In the genomic region with DNA sequence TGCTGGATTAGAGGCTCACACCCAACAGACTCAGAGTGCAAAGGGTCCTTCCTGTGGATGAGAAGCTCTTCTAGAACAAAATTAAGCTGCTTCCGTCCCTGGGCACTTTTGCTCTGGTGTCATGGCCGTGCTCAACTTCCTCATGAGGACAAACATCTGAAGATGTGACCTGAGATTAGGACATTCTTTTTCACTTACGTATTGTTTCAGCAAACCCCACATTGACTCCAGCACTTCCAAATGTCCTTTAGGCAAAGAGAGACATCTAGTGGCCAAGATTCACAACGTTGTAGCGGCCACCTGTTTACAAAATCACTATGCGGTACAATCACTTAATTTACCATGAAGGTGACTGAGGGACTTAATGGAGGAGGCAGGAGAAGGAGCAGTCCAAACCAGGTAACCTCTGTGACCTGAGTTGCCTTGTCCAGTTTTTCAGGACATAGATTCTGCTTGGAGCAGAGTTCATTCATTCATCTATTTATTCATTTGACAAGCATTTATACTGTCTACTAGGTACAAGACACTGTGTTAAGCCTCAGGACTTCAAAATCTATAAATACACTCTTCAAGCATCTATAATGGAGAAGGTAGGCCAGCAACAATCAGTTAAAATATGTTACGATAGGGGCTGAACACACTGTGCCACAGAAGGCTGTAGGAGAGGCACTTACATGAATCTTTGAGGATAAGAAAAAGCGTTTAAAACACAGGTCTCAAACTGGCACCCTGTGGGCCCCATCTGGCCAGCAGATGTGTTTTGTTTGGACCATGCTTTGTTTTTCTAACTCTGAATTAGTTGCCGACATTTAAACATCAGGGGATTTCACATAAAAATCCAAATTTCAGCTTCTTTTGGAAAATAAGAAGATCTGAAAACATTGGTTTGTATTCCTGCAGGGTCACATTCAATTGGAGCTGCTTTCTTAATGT, we compare ENCODE assay signal across 8 cellular contexts. TPM values are rescaled to one million over a fixed set of nuclear protein-coding genes. Genes with fewer than 3 reads are reported as not detected.
DNase-seq lines count a peak whose midpoint lies in the region; ATAC-seq and TF ChIP-seq lines count a peak whose summit lies in the region.

No MANE protein-coding gene starts in this region.

- no peaks in the 10 kb centered on the region for H3K79me2 ChIP-seq in Loucy (ENCODE audit: insufficient read depth, low read length)

- H2AFZ ChIP-seq in Loucy (ENCODE audit: low read length): peak overlapping the region; percentile 81

- peak; percentile 83 for TF ChIP-seq CTCF in Loucy (conservative IDR thresholded peaks at IDR 0.05; ENCODE audit: low read length)
- TF ChIP-seq CTCF in Peyer's patch (IDR thresholded peaks at IDR 0.05): peak in 5 of 6 experiments; percentile 16 to 95 (median 89)

- H3K27me3 Mint-ChIP-seq in stimulated activated naive CD8-positive, alpha-beta T cell treated with anti-CD3 and anti-CD28 coated beads, Interleukin-15, amount 100 ng/mL, for 72 hours: peaks cover 23% of the 10 kb centered on the region

- H3K4me3 ChIP-seq in Loucy (ENCODE audit: low read length, poor library complexity, severe bottlenecking): no peak overlapping the region
- no peak overlapping the region for H3K4me3 ChIP-seq in Peyer's patch

- no peaks in the 10 kb centered on the region for H3F3A ChIP-seq in Loucy (ENCODE audit: low read depth)

- H3K36me3 ChIP-seq in Loucy (ENCODE audit: insufficient read depth, low read length): no peaks in the 10 kb centered on the region
- no peaks in the 10 kb centered on the region for H3K36me3 ChIP-seq in Peyer's patch

- H3K4me1 Mint-ChIP-seq in stimulated activated naive CD8-positive, alpha-beta T cell treated with anti-CD3 and anti-CD28 coated beads, Interleukin-15, amount 100 ng/mL, for 72 hours: no peaks in the 10 kb centered on the region

- intact Hi-C loops in left colon (cut with DNase I, micrococcal nuclease): loop anchor here in 1 of 2 donors (5.0 kb wide), 1 partner anchor 200 kb away; no protein-coding TSS in a partner anchor

- no peak for TF ChIP-seq POLR2A in Peyer's patch (IDR thresholded peaks at IDR 0.05)

- peak; percentile 20 to 25 for DNase-seq in activated T-cell treated with anti-CD3 and anti-CD28 coated beads, Interleukin-2, amount 50 U/mL, for 48 hours
- no peak for DNase-seq in activated T-cell treated with anti-CD3 and anti-CD28 coated beads, Interleukin-2, amount 50 U/mL, for 1 hour
- peak in 2 of 3 donors; percentile 50 to 76 for DNase-seq in Peyer's patch
- peak; percentile 83 for DNase-seq in cerebellar cortex (ENCODE audit: low spot score)
- peak; percentile 26 to 29 for DNase-seq in left colon
- DNase-seq in stimulated activated naive CD8-positive, alpha-beta T cell treated with anti-CD3 and anti-CD28 coated beads, Interleukin-15, amount 100 ng/mL, for 72 hours: peak; percentile 21 to 27

- H3K4me2 ChIP-seq in Loucy (ENCODE audit: low read depth, low read length, poor library complexity, severe bottlenecking): peak overlapping the region; percentile 22

- H3K27me3 ChIP-seq in Loucy (ENCODE audit: insufficient read depth, low read length, poor library complexity, severe bottlenecking): no peaks in the 10 kb centered on the region
- no peaks in the 10 kb centered on the region for H3K27me3 ChIP-seq in Peyer's patch

- H3K9me3 ChIP-seq in Loucy (ENCODE audit: insufficient read depth, low read depth, low read length) (no peaks in the 10 kb centered on the region), Peyer's patch (no peaks in the 10 kb centered on the region)

- no peak overlapping the region for H3K4me3 Mint-ChIP-seq in stimulated activated naive CD8-positive, alpha-beta T cell treated with anti-CD3 and anti-CD28 coated beads, Interleukin-15, amount 100 ng/mL, for 72 hours

- H3K9me3 Mint-ChIP-seq in stimulated activated naive CD8-positive, alpha-beta T cell treated with anti-CD3 and anti-CD28 coated beads, Interleukin-15, amount 100 ng/mL, for 72 hours: no peaks in the 10 kb centered on the region

- ATAC-seq in GM21786 (IDR thresholded peaks at IDR 0.05; ENCODE audit: unreplicated experiment) (peak; percentile 85), left colon (peak; percentile 83)
- peak; percentile 75 for ATAC-seq in stimulated activated naive CD8-positive, alpha-beta T cell treated with anti-CD3 and anti-CD28 coated beads, Interleukin-15, amount 100 ng/mL, for 72 hours

- H3K4me1 ChIP-seq in Loucy (ENCODE audit: insufficient read depth, low read length, poor library complexity, severe bottlenecking): no peaks in the 10 kb centered on the region
- H3K4me1 ChIP-seq in Peyer's patch: peaks cover 0 to 8% (median 0%) of the 10 kb centered on the region in 4 donors

- no peak overlapping the region for H3K9ac ChIP-seq in Loucy (ENCODE audit: low read depth, low read length, poor library complexity, severe bottlenecking)

- no peaks in the 10 kb centered on the region for H3K9me2 ChIP-seq in Loucy (replicated peaks; ENCODE audit: low read depth, low read length)

- peak overlapping the region in 2 of 4 donors; percentile 29 to 38 for H3K27ac ChIP-seq in Peyer's patch

- no peaks in the 10 kb centered on the region for H4K20me1 ChIP-seq in Loucy (ENCODE audit: insufficient read depth, low read length, poor library complexity, severe bottlenecking)

- H3K27ac Mint-ChIP-seq in stimulated activated naive CD8-positive, alpha-beta T cell treated with anti-CD3 and anti-CD28 coated beads, Interleukin-15, amount 100 ng/mL, for 72 hours: no peak overlapping the region

RNA-seq across cellular contexts. Expression of gene ADGRF1, which starts 5.6 kb away (rescaled TPM):
- 10 to 100 TPM in 2 of 4 donors, 1 to 10 TPM in 1, not detected in 1; 7.4 to 22.6 (median 13.5) TPM for total RNA-seq in Peyer's patch
- total RNA-seq in left colon: 1 to 10 TPM in 1 of 2 donors, under 1 TPM in 1; 0.52 to 2.1 TPM
